ENCODE assay signal across 1 cellular context in the genomic region with DNA sequence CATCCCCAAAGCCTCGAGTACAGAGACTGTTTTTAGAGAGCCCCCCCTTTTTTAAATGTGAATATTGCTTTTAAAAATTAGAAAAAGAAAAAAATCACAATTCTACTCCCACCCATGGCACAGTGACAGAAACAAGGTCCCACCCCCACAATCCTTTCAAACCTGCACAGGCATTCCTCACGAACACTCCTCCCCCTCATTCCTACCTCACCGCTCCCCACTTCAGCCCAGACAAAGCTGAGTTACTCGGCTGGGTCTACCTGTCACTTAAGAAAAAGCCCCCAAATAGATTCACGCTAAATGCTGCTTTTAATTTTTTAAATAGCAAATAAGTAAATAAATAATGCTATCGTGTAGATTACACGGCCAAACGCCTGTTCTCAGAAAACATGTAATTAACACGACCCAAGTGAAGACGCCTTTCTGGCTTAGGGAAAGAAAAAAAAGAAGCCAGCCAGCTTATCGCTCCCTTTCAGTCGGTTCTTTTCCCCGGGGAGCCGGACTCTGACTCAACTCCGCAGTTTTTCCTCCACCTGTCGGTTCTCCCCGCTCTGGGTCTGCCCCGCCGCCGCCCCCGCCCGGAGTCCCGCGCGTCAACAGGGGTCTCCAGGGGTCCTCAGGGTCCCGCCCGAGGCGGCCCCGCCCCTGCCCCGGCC.
A peak's percentile ranks its signal among the peaks of the same experiment; 100 is the strongest.
TF ChIP-seq lines count a peak whose summit lies in the region.

No MANE protein-coding gene starts in this region.

TF ChIP-seq in H1, 55 proteins besides CTCF, POLR2A, EP300 and RAD21:
- no peak for TF ChIP-seq POLR2AphosphoS5 (IDR thresholded peaks at IDR 0.05; ENCODE audit: low read depth, low read length)
- no peak for TF ChIP-seq FOSL1 (IDR thresholded peaks at IDR 0.05; ENCODE audit: insufficient read depth, low read depth, low read length)
- TF ChIP-seq SIN3A (conservative IDR thresholded peaks at IDR 0.05 in 1 of 2, IDR thresholded peaks at IDR 0.05 in 1 of 2; ENCODE audit: low read depth in 1 of 2, low read length in 2 of 2) = 0 out of 4 replicates have a peak, but pooled peaks of 1 of the 2 experiments have one; percentile 58
- 0 out of 2 replicates have a peak, but pooled peaks have one; percentile 18 for TF ChIP-seq RBBP5 (IDR thresholded peaks at IDR 0.05; ENCODE audit: borderline replicate concordance, low read depth, low read length)
- 0 out of 4 replicates have a peak, but pooled peaks of 1 of the 2 experiments have one; percentile 37 for TF ChIP-seq HDAC2 (IDR thresholded peaks at IDR 0.05; ENCODE audit: borderline replicate concordance in 1 of 2, low read depth in 2 of 2, low read length in 2 of 2)
